1 cellular context compared by ENCODE assay signal in genomic region chr7:12637819-12638592, GRCh38.
TF ChIP-seq lines count a peak whose summit lies in the region.

No MANE protein-coding gene starts in this region.

TF ChIP-seq in K562, 482 proteins besides CTCF, POLR2A, EP300 and RAD21 (continued from another document):
- TF ChIP-seq NFIC (IDR thresholded peaks at IDR 0.05) (no peak), TEAD2 (tag; IDR thresholded peaks at IDR 0.05) (no peak), ZNF75A (CRISPR knock-in tag; IDR thresholded peaks at IDR 0.05) (peak; percentile 89), ZNF318 (IDR thresholded peaks at IDR 0.05; ENCODE audit: borderline replicate concordance in 1 of 2, low read depth in 1 of 2) (no peak), RBM39 (optimal IDR thresholded peaks at IDR 0.05; ENCODE audit: low read depth, low read length) (no peak), HMBOX1 (IDR thresholded peaks at IDR 0.05) (no peak), HNRNPLL (IDR thresholded peaks at IDR 0.05; ENCODE audit: low read depth, low read length, poor library complexity, severe bottlenecking) (no peak), GATAD2A (IDR thresholded peaks at IDR 0.05) (no peak), ZC3H8 (IDR thresholded peaks at IDR 0.05) (no peak), ZNF41 (CRISPR knock-in tag; conservative IDR thresholded peaks at IDR 0.05) (no peak)
